Comparison of ENCODE assay signal across 29 cellular contexts in the genomic region with DNA sequence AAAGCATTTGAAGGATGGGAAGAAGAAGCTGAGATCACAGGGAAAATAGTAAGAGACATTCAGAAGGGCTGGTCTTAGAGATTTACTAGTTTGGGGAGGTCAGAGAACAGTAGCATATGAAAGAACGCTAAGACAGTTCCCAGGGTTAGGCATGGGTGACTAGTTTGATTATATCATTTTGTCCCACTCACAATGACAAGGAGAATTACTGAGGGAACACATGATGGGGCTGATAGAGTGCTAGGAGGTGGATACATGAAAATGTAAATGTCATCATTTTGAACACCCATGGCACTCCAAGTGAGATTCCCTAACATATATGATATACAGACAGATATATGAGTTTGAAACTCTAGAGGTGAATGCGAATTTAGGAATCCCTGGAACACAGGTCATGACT.
"Had no signal": no experiment of that assay in that cellular context is flagged by ENCODE, and none has a peak within 500 bp of the region (broad histone marks: within the 10 kb centered on the region; RNA-seq: fewer than 3 reads in every experiment).

No MANE protein-coding gene starts in this region.

- H3K27ac Mint-ChIP-seq: stimulated activated effector memory CD8-positive, alpha-beta T cell treated with anti-CD3 and anti-CD28 coated beads, Interleukin-12 subunit alpha, Interleukin-12 subunit beta, amount 100 ng/mL, for 72 hours; stimulated activated memory B cell treated with anti-CD40 and anti-IgM and Interleukin-4, amounts not matched to agents 10 μg/mL and 1 μg/mL and 100 μg/mL, for 72 hours; stimulated activated naive B cell treated with anti-CD40 and anti-IgM and Interleukin-4, amounts not matched to agents 10 μg/mL and 1 μg/mL and 100 μg/mL, for 72 hours; stimulated activated naive CD8-positive, alpha-beta T cell treated with anti-CD3 and anti-CD28 coated beads, Interleukin-15, amount 100 ng/mL, for 72 hours; stimulated activated naive CD8-positive, alpha-beta T cell treated with anti-CD3 and anti-CD28 coated beads, Interleukin-15, Interleukin-2, amounts not matched to agents 100 ng/mL and 50 ng/mL, for 24 hours; type B pancreatic cell had no signal

- H3K4me3 Mint-ChIP-seq: stimulated activated effector memory CD8-positive, alpha-beta T cell treated with anti-CD3 and anti-CD28 coated beads, Interleukin-12 subunit alpha, Interleukin-12 subunit beta, amount 100 ng/mL, for 72 hours; stimulated activated memory B cell treated with anti-CD40 and anti-IgM and Interleukin-4, amounts not matched to agents 10 μg/mL and 1 μg/mL and 100 μg/mL, for 72 hours; stimulated activated naive B cell treated with anti-CD40 and anti-IgM and Interleukin-4, amounts not matched to agents 10 μg/mL and 1 μg/mL and 100 μg/mL, for 72 hours; stimulated activated naive CD8-positive, alpha-beta T cell treated with anti-CD3 and anti-CD28 coated beads, Interleukin-15, amount 100 ng/mL, for 72 hours; stimulated activated naive CD8-positive, alpha-beta T cell treated with anti-CD3 and anti-CD28 coated beads, Interleukin-15, Interleukin-2, amounts not matched to agents 100 ng/mL and 50 ng/mL, for 24 hours; type B pancreatic cell had no signal

- H3K27me3 Mint-ChIP-seq: stimulated activated memory B cell treated with anti-CD40 and anti-IgM and Interleukin-4, amounts not matched to agents 10 μg/mL and 1 μg/mL and 100 μg/mL, for 72 hours; stimulated activated naive B cell treated with anti-CD40 and anti-IgM and Interleukin-4, amounts not matched to agents 10 μg/mL and 1 μg/mL and 100 μg/mL, for 72 hours; stimulated activated naive CD8-positive, alpha-beta T cell treated with anti-CD3 and anti-CD28 coated beads, Interleukin-15, amount 100 ng/mL, for 72 hours; stimulated activated naive CD8-positive, alpha-beta T cell treated with anti-CD3 and anti-CD28 coated beads, Interleukin-15, Interleukin-2, amounts not matched to agents 100 ng/mL and 50 ng/mL, for 24 hours had no signal

- FAIRE-seq: urothelium cell line had no signal

- H3K4me1 Mint-ChIP-seq: stimulated activated effector memory CD8-positive, alpha-beta T cell treated with anti-CD3 and anti-CD28 coated beads, Interleukin-12 subunit alpha, Interleukin-12 subunit beta, amount 100 ng/mL, for 72 hours; stimulated activated memory B cell treated with anti-CD40 and anti-IgM and Interleukin-4, amounts not matched to agents 10 μg/mL and 1 μg/mL and 100 μg/mL, for 72 hours; stimulated activated naive B cell treated with anti-CD40 and anti-IgM and Interleukin-4, amounts not matched to agents 10 μg/mL and 1 μg/mL and 100 μg/mL, for 72 hours; stimulated activated naive CD8-positive, alpha-beta T cell treated with anti-CD3 and anti-CD28 coated beads, Interleukin-15, amount 100 ng/mL, for 72 hours had no signal

- DNase-seq: stimulated activated CD4-positive, alpha-beta T cell treated with anti-CD3 and anti-CD28 coated beads, Interleukin-2, amount 100 ng/mL, for 48 hours; stimulated activated CD4-positive, alpha-beta T cell treated with anti-CD3 and anti-CD28 coated beads, Interleukin-4, amount 100 ng/mL, for 1 hour; stimulated activated CD4-positive, alpha-beta T cell treated with anti-CD3 and anti-CD28 coated beads, Interleukin-4, amount 100 ng/mL, for 24 hours; stimulated activated CD4-positive, alpha-beta T cell treated with anti-CD3 and anti-CD28 coated beads, Interleukin-4, amount 100 ng/mL, for 4 hours; stimulated activated CD8-positive, alpha-beta memory T cell treated with anti-CD3 and anti-CD28 coated beads, Interleukin-4, amount 100 ng/mL, for 48 hours; stimulated activated naive B cell treated with anti-CD40 and anti-IgM and Interleukin-4, amounts not matched to agents 10 μg/mL and 1 μg/mL and 100 μg/mL, for 72 hours; stimulated activated naive CD4-positive, alpha-beta T cell; stimulated activated naive CD4-positive, alpha-beta T cell treated with Interleukin-2 at 50 U/mL for 16 hours; stimulated activated naive CD8-positive, alpha-beta T cell treated with anti-CD3 and anti-CD28 coated beads, Interleukin-15, amount 100 ng/mL, for 72 hours; stimulated activated naive CD8-positive, alpha-beta T cell treated with anti-CD3 and anti-CD28 coated beads, Interleukin-15, Interleukin-2, amounts not matched to agents 100 U/mL and 50 U/mL, for 24 hours; stomach; substantia nigra; testis; thyroid gland; tibial artery; transverse colon; trophoblast cell; upper lobe of left lung; upper lobe of right lung; uterus had no signal

- H3K4me3 ChIP-seq: stomach, suprapubic skin, testis, thoracic aorta, thyroid gland, tibial artery, tibial nerve, transverse colon, upper lobe of left lung, upper lobe of right lung, uterus, vagina had no signal

- H3K36me3 ChIP-seq: stomach, suprapubic skin, thoracic aorta, thyroid gland, tibial artery, tibial nerve, transverse colon, upper lobe of left lung, upper lobe of right lung, uterus, vagina had no signal

- H3K9me3 Mint-ChIP-seq: stimulated activated effector memory CD8-positive, alpha-beta T cell treated with anti-CD3 and anti-CD28 coated beads, Interleukin-12 subunit alpha, Interleukin-12 subunit beta, amount 100 ng/mL, for 72 hours; stimulated activated memory B cell treated with anti-CD40 and anti-IgM and Interleukin-4, amounts not matched to agents 10 μg/mL and 1 μg/mL and 100 μg/mL, for 72 hours; stimulated activated naive B cell treated with anti-CD40 and anti-IgM and Interleukin-4, amounts not matched to agents 10 μg/mL and 1 μg/mL and 100 μg/mL, for 72 hours; stimulated activated naive CD8-positive, alpha-beta T cell treated with anti-CD3 and anti-CD28 coated beads, Interleukin-15, amount 100 ng/mL, for 72 hours; stimulated activated naive CD8-positive, alpha-beta T cell treated with anti-CD3 and anti-CD28 coated beads, Interleukin-15, Interleukin-2, amounts not matched to agents 100 ng/mL and 50 ng/mL, for 24 hours; type B pancreatic cell had no signal

- H3K27me3 ChIP-seq: stomach, suprapubic skin, testis, thyroid gland, tibial artery, tibial nerve, transverse colon, upper lobe of left lung, upper lobe of right lung, uterus, vagina had no signal

- H3K27ac ChIP-seq: stomach, suprapubic skin, testis, thoracic aorta, thyroid gland, tibial artery, tibial nerve, transverse colon, upper lobe of left lung, upper lobe of right lung, uterus, vagina had no signal

- ATAC-seq: stimulated activated effector memory CD8-positive, alpha-beta T cell treated with anti-CD3 and anti-CD28 coated beads, Interleukin-12 subunit alpha, Interleukin-12 subunit beta, amount 100 ng/mL, for 72 hours; stimulated activated memory B cell treated with anti-CD40 and anti-IgM and Interleukin-4, amounts not matched to agents 10 μg/mL and 1 μg/mL and 100 μg/mL, for 72 hours; stimulated activated naive B cell treated with anti-CD40 and anti-IgM and Interleukin-4, amounts not matched to agents 10 μg/mL and 1 μg/mL and 100 μg/mL, for 72 hours; stimulated activated naive CD8-positive, alpha-beta T cell treated with anti-CD3 and anti-CD28 coated beads, Interleukin-15, amount 100 ng/mL, for 72 hours; stimulated activated naive CD8-positive, alpha-beta T cell treated with anti-CD3 and anti-CD28 coated beads, Interleukin-15, Interleukin-2, amounts not matched to agents 100 U/mL and 50 U/mL, for 24 hours; upper lobe of right lung had no signal

- H3K4me1 ChIP-seq: stomach, suprapubic skin, testis, thyroid gland, tibial artery, tibial nerve, transverse colon, upper lobe of left lung, upper lobe of right lung, uterus, vagina had no signal

- H3K36me3 Mint-ChIP-seq: stimulated activated effector memory CD8-positive, alpha-beta T cell treated with anti-CD3 and anti-CD28 coated beads, Interleukin-12 subunit alpha, Interleukin-12 subunit beta, amount 100 ng/mL, for 72 hours; stimulated activated naive B cell treated with anti-CD40 and anti-IgM and Interleukin-4, amounts not matched to agents 10 μg/mL and 1 μg/mL and 100 μg/mL, for 72 hours; type B pancreatic cell had no signal

- H3K9me3 ChIP-seq: stomach, suprapubic skin, testis, thoracic aorta, thyroid gland, tibial artery, tibial nerve, transverse colon, upper lobe of left lung, upper lobe of right lung, uterus, vagina had no signal
